16 cellular contexts compared by ENCODE assay signal in genomic region chr9:91075279-91075678, GRCh38.
"Had no signal": no experiment of that assay in that cellular context is flagged by ENCODE, and none has a peak within 500 bp of the region (broad histone marks: within the 10 kb centered on the region; RNA-seq: fewer than 3 reads in every experiment).

No MANE protein-coding gene starts in this region.

- FAIRE-seq: astrocyte, kidney, TTC549 had no signal

- H3K9me3 Mint-ChIP-seq: activated B cell treated with CpG ODN at 0.5 μM for 24 hours; activated naive CD4-positive, alpha-beta T cell treated with anti-CD3 and anti-CD28 coated beads for 36 hours; activated T-helper 17 cell treated with anti-CD3 and anti-CD28 coated beads, Interleukin-2, amount 50 U/mL, for 72 hours; natural killer cell had no signal

- H3K9me3 ChIP-seq: colonic mucosa, esophagus squamous epithelium, left lung, right atrium auricular region, thoracic aorta had no signal

- H3K4me1 Mint-ChIP-seq: activated B cell treated with CpG ODN at 0.5 μM for 24 hours had no signal

- H3K27me3 ChIP-seq: colonic mucosa, esophagus squamous epithelium, left lung, right atrium auricular region had no signal

- H3K4me3 Mint-ChIP-seq: activated B cell treated with CpG ODN at 0.5 μM for 24 hours; activated naive CD4-positive, alpha-beta T cell treated with anti-CD3 and anti-CD28 coated beads for 36 hours; activated T-helper 17 cell treated with anti-CD3 and anti-CD28 coated beads, Interleukin-2, amount 50 U/mL, for 72 hours; natural killer cell had no signal

- H3K27me3 Mint-ChIP-seq: activated B cell treated with CpG ODN at 0.5 μM for 24 hours had no signal

- ATAC-seq: activated T-helper 17 cell treated with anti-CD3 and anti-CD28 coated beads, Interleukin-2, amount 50 U/mL, for 72 hours; left lung; natural killer cell had no signal

- H3K27ac Mint-ChIP-seq: activated B cell treated with CpG ODN at 0.5 μM for 24 hours; activated naive CD4-positive, alpha-beta T cell treated with anti-CD3 and anti-CD28 coated beads for 36 hours; natural killer cell had no signal

- H3K27ac ChIP-seq: colonic mucosa, esophagus squamous epithelium, left lung, right atrium auricular region, thoracic aorta had no signal

- H3K4me3 ChIP-seq: colonic mucosa, esophagus squamous epithelium, left lung, right atrium auricular region, thoracic aorta had no signal

- H3K36me3 Mint-ChIP-seq: natural killer cell had no signal

- DNase-seq: activated B cell treated with CpG ODN at 0.5 μM for 24 hours; activated CD4-positive, alpha-beta T cell treated with anti-CD3 and anti-CD28 coated beads, Interleukin-2, amount 50 U/mL, for 1 hour; activated naive CD4-positive, alpha-beta T cell treated with anti-CD3 and anti-CD28 coated beads for 36 hours; colonic mucosa; esophagus squamous epithelium; hippocampal formation; kidney; left lung; natural killer cell; nucleus accumbens; SW 1271 had no signal

- H3K4me1 ChIP-seq: colonic mucosa had no signal

- H3K36me3 ChIP-seq: colonic mucosa, esophagus squamous epithelium, left lung, right atrium auricular region, thoracic aorta had no signal
